In genomic region chr3:146770881-146771280, GRCh38 we compare ENCODE assay signal across 25 cellular contexts.
"Had no signal": no experiment of that assay in that cellular context is flagged by ENCODE, and none has a peak within 500 bp of the region (broad histone marks: within the 10 kb centered on the region; RNA-seq: fewer than 3 reads in every experiment).

No MANE protein-coding gene starts in this region.

- H3K9me3 ChIP-seq: gastrocnemius medialis had no signal

- H3K36me3 ChIP-seq: brain microvascular endothelial cell, esophagus muscularis mucosa, gastrocnemius medialis, heart left ventricle had no signal

- H3K4me3 ChIP-seq: coronary artery, esophagus muscularis mucosa, gastrocnemius medialis, heart left ventricle had no signal

- H3K27me3 ChIP-seq: brain microvascular endothelial cell, esophagus muscularis mucosa, foreskin keratinocyte, gastrocnemius medialis, heart left ventricle had no signal

- FAIRE-seq: astrocyte, bronchial epithelial cell had no signal

- H3K4me1 ChIP-seq: esophagus muscularis mucosa, foreskin keratinocyte, gastrocnemius medialis, heart left ventricle had no signal

- ATAC-seq: activated CD4-positive, alpha-beta T cell treated with anti-CD3 and anti-CD28 coated beads for 36 hours; activated T-cell treated with anti-CD3 and anti-CD28 coated beads, Interleukin-2, amount 50 U/mL, for 4 hours; activated T-helper 17 cell treated with anti-CD3 and anti-CD28 coated beads, Interleukin-2, amount 50 U/mL, for 72 hours; foreskin keratinocyte; gastrocnemius medialis; heart left ventricle had no signal

- H3K27ac ChIP-seq: brain microvascular endothelial cell, coronary artery, esophagus muscularis mucosa, foreskin keratinocyte, gastrocnemius medialis, heart left ventricle had no signal

- DNase-seq: activated CD4-positive, alpha-beta memory T cell treated with anti-CD3 and anti-CD28 coated beads, Interleukin-2, amount 10 ng/mL, durations not matched to agents 7 days and 5 days; activated CD4-positive, alpha-beta T cell treated with anti-CD3 and anti-CD28 coated beads for 36 hours; activated CD4-positive, alpha-beta T cell treated with anti-CD3 and anti-CD28 coated beads, Interleukin-2, amount 10 ng/mL, durations not matched to agents 24 days and 14 days; activated CD4-positive, CD25-positive, alpha-beta regulatory T cell; activated CD4-positive, CD25-positive, alpha-beta regulatory T cell treated with anti-CD3 and anti-CD28 coated beads, Interleukin-2, amount 50 U/mL, for 72 hours; activated effector memory CD4-positive, alpha-beta T cell treated with Interleukin-2 at 50 U/mL for 16 hours; activated gamma-delta T cell treated with Interleukin-2 at 50 U/mL for 16 hours; activated naive CD4-positive, alpha-beta T cell treated with anti-CD3 and anti-CD28 coated beads, Interleukin-2, amount 50 U/mL, for 16 hours; activated naive CD4-positive, alpha-beta T cell treated with Interleukin-2 at 50 U/mL for 16 hours; activated T-cell treated with anti-CD3 and anti-CD28 coated beads, Interleukin-2, amount 50 U/mL, for 4 hours; amniotic stem cell; anterior cingulate cortex; brain microvascular endothelial cell; effector CD8-positive, alpha-beta T cell; erythroblast; foreskin keratinocyte; gastrocnemius medialis; glutamatergic neuron; heart left ventricle; T-helper 2 cell had no signal
